ENCODE assay signal across 26 cellular contexts in genomic region chr1:90458023-90458422, GRCh38.
"Had no signal": no experiment of that assay in that cellular context is flagged by ENCODE, and none has a peak within 500 bp of the region (broad histone marks: within the 10 kb centered on the region; RNA-seq: fewer than 3 reads in every experiment).

No MANE protein-coding gene starts in this region.

- ATAC-seq: left lobe of liver; mucosa of descending colon; natural killer cell treated with Interleukin-12 subunit alpha and Interleukin-12 subunit beta and Interleukin-15 and Interleukin-18, amount 100 ng/mL, for 72 hours; psoas muscle; right cardiac atrium; stimulated activated memory B cell treated with anti-CD40 and anti-IgM and Interleukin-4, amounts not matched to agents 10 μg/mL and 1 μg/mL and 100 μg/mL, for 72 hours; stimulated activated naive CD8-positive, alpha-beta T cell treated with anti-CD3 and anti-CD28 coated beads, Interleukin-15, Interleukin-2, amounts not matched to agents 100 U/mL and 50 U/mL, for 24 hours; upper lobe of right lung had no signal

- H3K4me3 ChIP-seq: dorsolateral prefrontal cortex, mucosa of descending colon, ovary, psoas muscle, skin epidermis, spleen, suprapubic skin, transverse colon, upper lobe of right lung, uterus had no signal

- H3K27ac ChIP-seq: dorsolateral prefrontal cortex, ovary, psoas muscle, skin epidermis, spleen, suprapubic skin, transverse colon, upper lobe of right lung, uterus had no signal

- H3K4me3 Mint-ChIP-seq: mesothelial cell of epicardium; naive B cell; natural killer cell treated with Interleukin-12 subunit alpha and Interleukin-12 subunit beta and Interleukin-15 and Interleukin-18, amount 100 ng/mL, for 72 hours; stimulated activated memory B cell treated with anti-CD40 and anti-IgM and Interleukin-4, amounts not matched to agents 10 μg/mL and 1 μg/mL and 100 μg/mL, for 72 hours had no signal

- H3K4me1 ChIP-seq: psoas muscle, spleen, suprapubic skin, transverse colon, upper lobe of right lung, uterus had no signal

- H3K27ac Mint-ChIP-seq: mesothelial cell of epicardium; naive B cell; natural killer cell treated with Interleukin-12 subunit alpha and Interleukin-12 subunit beta and Interleukin-15 and Interleukin-18, amount 100 ng/mL, for 72 hours; stimulated activated memory B cell treated with anti-CD40 and anti-IgM and Interleukin-4, amounts not matched to agents 10 μg/mL and 1 μg/mL and 100 μg/mL, for 72 hours had no signal

- H3K27me3 ChIP-seq: ovary, spleen, transverse colon, upper lobe of right lung, uterus had no signal

- DNase-seq: dorsolateral prefrontal cortex; effector CD4-positive, alpha-beta T cell; head of caudate nucleus; kidney; mesenchymal stem cell; mucosa of descending colon; naive B cell; occipital lobe; ovary; posterior cingulate gyrus; psoas muscle; right cardiac atrium; spleen; stimulated activated CD4-positive, alpha-beta T cell treated with anti-CD3 and anti-CD28 coated beads, Interleukin-4, amount 100 ng/mL, for 4 hours; stimulated activated naive CD8-positive, alpha-beta T cell treated with anti-CD3 and anti-CD28 coated beads, Interleukin-15, Interleukin-2, amounts not matched to agents 100 U/mL and 50 U/mL, for 24 hours; transverse colon; upper lobe of right lung; uterus had no signal

- H3K36me3 Mint-ChIP-seq: mesothelial cell of epicardium; naive B cell; natural killer cell treated with Interleukin-12 subunit alpha and Interleukin-12 subunit beta and Interleukin-15 and Interleukin-18, amount 100 ng/mL, for 72 hours; stimulated activated memory B cell treated with anti-CD40 and anti-IgM and Interleukin-4, amounts not matched to agents 10 μg/mL and 1 μg/mL and 100 μg/mL, for 72 hours had no signal

- H3K27me3 Mint-ChIP-seq: stimulated activated memory B cell treated with anti-CD40 and anti-IgM and Interleukin-4, amounts not matched to agents 10 μg/mL and 1 μg/mL and 100 μg/mL, for 72 hours had no signal

- FAIRE-seq: colon, frontal cortex, kidney had no signal

- H3K9me3 Mint-ChIP-seq: natural killer cell treated with Interleukin-12 subunit alpha and Interleukin-12 subunit beta and Interleukin-15 and Interleukin-18, amount 100 ng/mL, for 72 hours; stimulated activated memory B cell treated with anti-CD40 and anti-IgM and Interleukin-4, amounts not matched to agents 10 μg/mL and 1 μg/mL and 100 μg/mL, for 72 hours had no signal

- H3K36me3 ChIP-seq: ovary, spleen, suprapubic skin, transverse colon, upper lobe of right lung, uterus had no signal

- H3K4me1 Mint-ChIP-seq: mesothelial cell of epicardium; naive B cell; stimulated activated memory B cell treated with anti-CD40 and anti-IgM and Interleukin-4, amounts not matched to agents 10 μg/mL and 1 μg/mL and 100 μg/mL, for 72 hours had no signal
